ENCODE assay signal across 16 cellular contexts in the genomic region with DNA sequence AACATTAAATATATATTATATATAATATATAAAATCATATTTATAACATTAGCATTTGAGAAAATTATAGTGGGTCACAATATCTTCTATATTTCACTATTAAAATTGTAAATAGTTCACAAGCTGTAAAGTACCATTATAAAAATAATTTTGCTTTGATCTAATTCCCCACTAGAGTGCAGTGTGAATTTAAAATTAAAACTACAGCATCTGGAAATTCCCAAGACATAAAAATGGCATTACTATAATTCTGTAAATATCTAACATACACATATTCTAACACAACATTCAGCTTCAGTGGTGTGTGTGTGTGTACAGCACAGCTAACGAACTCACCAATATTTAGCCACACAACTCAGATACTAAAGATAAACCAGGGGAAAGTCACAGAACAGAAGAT.
A peak's percentile ranks its signal among the peaks of the same experiment; 100 is the strongest.
DNase-seq lines count a peak whose midpoint lies in the region; ATAC-seq, FAIRE-seq and TF ChIP-seq lines count a peak whose summit lies in the region.
"Had no signal": no experiment of that assay in that cellular context is flagged by ENCODE, and none has a peak within 500 bp of the region (broad histone marks: within the 10 kb centered on the region; RNA-seq: fewer than 3 reads in every experiment).

No MANE protein-coding gene starts in this region.

- H3K9me3 ChIP-seq in adipocyte (ENCODE audit: control insufficient read depth, low read length), result no peaks in the 10 kb centered on the region
- H3K9me3 ChIP-seq: heart right ventricle, left lung had no signal

- DNase-seq in AG09319 (ENCODE audit: extremely low read depth, low read depth), result no peak
- DNase-seq in HTR-8/SVneo (ENCODE audit: insufficient read length, low spot score), result peak; percentile 1
- DNase-seq in adipocyte (ENCODE audit: low read depth), result peak; percentile 52
- DNase-seq in iris pigment epithelial cell (ENCODE audit: low read depth), result peak; percentile 2
- no peak for DNase-seq in GM19239 (ENCODE audit: insufficient read length, low spot score)
- no peak for DNase-seq in iPS-NIHi11 (ENCODE audit: low spot score)
- DNase-seq in NCI-H510A (lab: John Stamatoyannopoulos, UW), result no peak
- DNase-seq: activated CD4-positive, alpha-beta memory T cell treated with anti-CD3 and anti-CD28 coated beads for 36 hours; activated gamma-delta T cell; GF-D8; heart right ventricle; left lung; RPMI8226; stimulated activated naive B cell treated with anti-CD40 and anti-IgM and Interleukin-4, amounts not matched to agents 10 μg/mL and 1 μg/mL and 100 μg/mL, for 72 hours had no signal

- H3K4me3 ChIP-seq in adipocyte (ENCODE audit: low read length), result no peak overlapping the region
- H3K4me3 ChIP-seq: heart right ventricle, left lung had no signal

- no peaks in the 10 kb centered on the region for H3K36me3 ChIP-seq in adipocyte (ENCODE audit: control insufficient read depth, insufficient read depth, low read length, severe bottlenecking)
- H3K36me3 ChIP-seq: heart right ventricle, left lung had no signal

- peak; percentile 2; the same call in 1 of the 2 replicates for TF ChIP-seq CTCF in AG09319 (IDR thresholded peaks at IDR 0.05; ENCODE audit: low read depth, low read length)

- FAIRE-seq in HTR-8/SVneo (lab: Jason Lieb, UNC) (no peak), GM19239 (lab: Jason Lieb, UNC) (no peak)

- H3K9ac ChIP-seq in adipocyte (ENCODE audit: low read length), result no peak overlapping the region

- no peaks in the 10 kb centered on the region for H3K27me3 ChIP-seq in adipocyte (replicated peaks; ENCODE audit: control insufficient read depth, insufficient read depth, low read length)
- H3K27me3 ChIP-seq: heart right ventricle, left lung had no signal

- no peaks in the 10 kb centered on the region for H3K4me1 ChIP-seq in adipocyte (ENCODE audit: control insufficient read depth, insufficient read depth, low read length)
- H3K4me1 ChIP-seq: heart right ventricle, left lung had no signal

- no peak for ATAC-seq in GM21529 (IDR thresholded peaks at IDR 0.05; ENCODE audit: unreplicated experiment)
- ATAC-seq: heart right ventricle; left lung; sciatic nerve; stimulated activated naive B cell treated with anti-CD40 and anti-IgM and Interleukin-4, amounts not matched to agents 10 μg/mL and 1 μg/mL and 100 μg/mL, for 72 hours had no signal

Comparison
In these comparisons a context has a peak if more than half of its experiments do, and no peak if none do; other contexts are left out.
1. DNase-seq: peak in HTR-8/SVneo (single experiment), adipocyte (single experiment) and iris pigment epithelial cell (single experiment); none in AG09319 (single experiment), GM19239 (single experiment), iPS-NIHi11 (single experiment) and NCI-H510A (single experiment).